ENCODE assay signal across 30 cellular contexts in genomic region chr4:181601118-181601517, GRCh38.
"Had no signal": no experiment of that assay in that cellular context is flagged by ENCODE, and none has a peak within 500 bp of the region (broad histone marks: within the 10 kb centered on the region; RNA-seq: fewer than 3 reads in every experiment).

No MANE protein-coding gene starts in this region.

- H3K4me3 ChIP-seq: body of pancreas, coronary artery, dorsolateral prefrontal cortex, gastroesophageal sphincter, hepatocyte, ovary, prostate gland, skin epidermis, thoracic aorta, uterus had no signal

- DNase-seq: activated CD4-positive, alpha-beta memory T cell treated with anti-CD3 and anti-CD28 coated beads for 36 hours; activated CD4-positive, alpha-beta T cell treated with anti-CD3 and anti-CD28 coated beads, Interleukin-2, amount 10 ng/mL, durations not matched to agents 24 days and 14 days; activated CD4-positive, CD25-positive, alpha-beta regulatory T cell treated with anti-CD3 and anti-CD28 coated beads, Interleukin-2, amount 50 U/mL, for 72 hours; activated CD8-positive, alpha-beta memory T cell treated with anti-CD3 and anti-CD28 coated beads, Interleukin-2, amount 50 U/mL, for 48 hours; activated gamma-delta T cell treated with Interleukin-2 at 50 U/mL for 16 hours; activated naive CD4-positive, alpha-beta T cell treated with anti-CD3 and anti-CD28 coated beads, Interleukin-2, amount 50 U/mL, for 16 hours; activated T-cell treated with anti-CD3 and anti-CD28 coated beads, Interleukin-2, amount 50 U/mL, for 4 hours; body of pancreas; dorsolateral prefrontal cortex; effector memory CD4-positive, alpha-beta T cell; kidney; left colon; mammary epithelial cell; midbrain; naive thymus-derived CD4-positive, alpha-beta T cell; ovary; retina; stimulated activated CD4-positive, alpha-beta T cell treated with anti-CD3 and anti-CD28 coated beads, Interleukin-12 subunit alpha, Interleukin-12 subunit beta, amount 100 ng/mL, for 4 hours; stimulated activated CD4-positive, alpha-beta T cell treated with anti-CD3 and anti-CD28 coated beads, Interleukin-4, amount 100 ng/mL, for 1 hour; T-helper 2 cell; uterus had no signal

- ATAC-seq: activated T-cell treated with anti-CD3 and anti-CD28 coated beads, Interleukin-2, amount 50 U/mL, for 4 hours; activated T-helper 17 cell treated with anti-CD3 and anti-CD28 coated beads, Interleukin-2, amount 50 U/mL, for 72 hours; body of pancreas; gastroesophageal sphincter; left colon; naive thymus-derived CD4-positive, alpha-beta T cell; sciatic nerve; stimulated activated effector memory CD8-positive, alpha-beta T cell treated with anti-CD3 and anti-CD28 coated beads, Interleukin-12 subunit alpha, Interleukin-12 subunit beta, amount 100 ng/mL, for 72 hours had no signal

- H3K4me2 ChIP-seq: hepatocyte had no signal

- H3K36me3 ChIP-seq: gastroesophageal sphincter, ovary, prostate gland, thoracic aorta, uterus had no signal

- H3K4me1 ChIP-seq: body of pancreas, gastroesophageal sphincter, prostate gland, uterus had no signal

- H3K79me2 ChIP-seq: hepatocyte had no signal

- H2AFZ ChIP-seq: hepatocyte had no signal

- H3K9me3 ChIP-seq: body of pancreas, gastroesophageal sphincter, ovary, prostate gland, thoracic aorta, uterus had no signal

- H3K27ac ChIP-seq: body of pancreas, coronary artery, dorsolateral prefrontal cortex, gastroesophageal sphincter, hepatocyte, ovary, prostate gland, skin epidermis, thoracic aorta, uterus had no signal

- H3K27me3 ChIP-seq: body of pancreas, gastroesophageal sphincter, hepatocyte, ovary, uterus had no signal
